In genomic region chr9:97299809-97300414, GRCh38 we compare ENCODE assay signal across 1 cellular context.
TF ChIP-seq lines count a peak whose summit lies in the region.

No MANE protein-coding gene starts in this region.

TF ChIP-seq in GM12878, 131 proteins besides CTCF, POLR2A, EP300 and RAD21 (continued from another document and continues in another):
- TF ChIP-seq TBL1XR1 (IDR thresholded peaks at IDR 0.05; ENCODE audit: low read depth, low read length) (no peak), FOXM1 (IDR thresholded peaks at IDR 0.05; ENCODE audit: low read depth, low read length) (peak; percentile 68; the same call in 1 of the 2 replicates), KLF5 (IDR thresholded peaks at IDR 0.05; ENCODE audit: partially characterized antibody) (no peak), NR2F1 (conservative IDR thresholded peaks at IDR 0.05) (no peak), ZNF384 (IDR thresholded peaks at IDR 0.05; ENCODE audit: borderline replicate concordance, low read depth, low read length) (no peak), CREM (IDR thresholded peaks at IDR 0.05; ENCODE audit: low read depth) (peak; percentile 53; the same call in 1 of the 2 replicates), EED (IDR thresholded peaks at IDR 0.05; ENCODE audit: low read depth) (no peak), POU2F2 (IDR thresholded peaks at IDR 0.05; ENCODE audit: borderline replicate concordance, low read depth, low read length) (0 out of 3 replicates have a peak, but pooled peaks have one; percentile 28), MEF2A (IDR thresholded peaks at IDR 0.05; ENCODE audit: insufficient read depth, low read depth, low read length) (peak; percentile 97), RCOR1 (conservative IDR thresholded peaks at IDR 0.05; ENCODE audit: low read depth, low read length) (no peak), NFIC (IDR thresholded peaks at IDR 0.05; ENCODE audit: low read depth, low read length) (peak; percentile 85), SRF (IDR thresholded peaks at IDR 0.05; ENCODE audit: low read depth in 2 of 2, low read length in 2 of 2) (no peak), CBX3 (IDR thresholded peaks at IDR 0.05; ENCODE audit: borderline replicate concordance, low read depth) (no peak), SMARCA5 (IDR thresholded peaks at IDR 0.05) (no peak), HDGF (IDR thresholded peaks at IDR 0.05) (no peak), TCF7 (IDR thresholded peaks at IDR 0.05; ENCODE audit: borderline replicate concordance) (no peak), BCL11A (IDR thresholded peaks at IDR 0.05; ENCODE audit: low read depth, low read length) (peak; percentile 47; the same call in 1 of the 2 replicates), DPF2 (IDR thresholded peaks at IDR 0.05) (peak; percentile 46; the same call in 1 of the 2 replicates), IRF4 (IDR thresholded peaks at IDR 0.05; ENCODE audit: low read depth, low read length) (peak; percentile 97), BHLHE40 (IDR thresholded peaks at IDR 0.05; ENCODE audit: borderline replicate concordance in 1 of 2, low read depth in 2 of 2, low read length in 1 of 2) (no peak), NFXL1 (IDR thresholded peaks at IDR 0.05; ENCODE audit: borderline replicate concordance) (no peak), ZNF217 (IDR thresholded peaks at IDR 0.05) (no peak), GABPA (IDR thresholded peaks at IDR 0.05; ENCODE audit: low read depth) (0 out of 2 replicates have a peak, but pooled peaks have one; percentile 19), YY1 (IDR thresholded peaks at IDR 0.05; ENCODE audit: low read depth, low read length) (peak; percentile 82), IKZF1 (conservative IDR thresholded peaks at IDR 0.05) (no peak), CHD2 (IDR thresholded peaks at IDR 0.05; ENCODE audit: borderline replicate concordance, low read depth, low read length) (no peak), ESRRA (IDR thresholded peaks at IDR 0.05; ENCODE audit: low read length) (no peak), RFX5 (IDR thresholded peaks at IDR 0.05; ENCODE audit: low read depth, low read length) (peak; percentile 76), ZBED1 (IDR thresholded peaks at IDR 0.05; ENCODE audit: borderline replicate concordance) (no peak), CBFB (IDR thresholded peaks at IDR 0.05; ENCODE audit: low read depth) (0 out of 2 replicates have a peak, but pooled peaks have one; percentile 28), WRNIP1 (IDR thresholded peaks at IDR 0.05; ENCODE audit: borderline replicate concordance, low read depth, low read length) (no peak), JUND (IDR thresholded peaks at IDR 0.05; ENCODE audit: low read depth, low read length) (peak; percentile 84; the same call in 1 of the 2 replicates)
- TF ChIP-seq, protein P1, sequence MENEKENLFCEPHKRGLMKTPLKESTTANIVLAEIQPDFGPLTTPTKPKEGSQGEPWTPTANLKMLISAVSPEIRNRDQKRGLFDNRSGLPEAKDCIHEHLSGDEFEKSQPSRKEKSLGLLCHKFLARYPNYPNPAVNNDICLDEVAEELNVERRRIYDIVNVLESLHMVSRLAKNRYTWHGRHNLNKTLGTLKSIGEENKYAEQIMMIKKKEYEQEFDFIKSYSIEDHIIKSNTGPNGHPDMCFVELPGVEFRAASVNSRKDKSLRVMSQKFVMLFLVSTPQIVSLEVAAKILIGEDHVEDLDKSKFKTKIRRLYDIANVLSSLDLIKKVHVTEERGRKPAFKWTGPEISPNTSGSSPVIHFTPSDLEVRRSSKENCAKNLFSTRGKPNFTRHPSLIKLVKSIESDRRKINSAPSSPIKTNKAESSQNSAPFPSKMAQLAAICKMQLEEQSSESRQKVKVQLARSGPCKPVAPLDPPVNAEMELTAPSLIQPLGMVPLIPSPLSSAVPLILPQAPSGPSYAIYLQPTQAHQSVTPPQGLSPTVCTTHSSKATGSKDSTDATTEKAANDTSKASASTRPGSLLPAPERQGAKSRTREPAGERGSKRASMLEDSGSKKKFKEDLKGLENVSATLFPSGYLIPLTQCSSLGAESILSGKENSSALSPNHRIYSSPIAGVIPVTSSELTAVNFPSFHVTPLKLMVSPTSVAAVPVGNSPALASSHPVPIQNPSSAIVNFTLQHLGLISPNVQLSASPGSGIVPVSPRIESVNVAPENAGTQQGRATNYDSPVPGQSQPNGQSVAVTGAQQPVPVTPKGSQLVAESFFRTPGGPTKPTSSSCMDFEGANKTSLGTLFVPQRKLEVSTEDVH (IDR thresholded peaks at IDR 0.05; ENCODE audit: low read depth, partially characterized antibody) = no peak
- TF ChIP-seq, protein P2, sequence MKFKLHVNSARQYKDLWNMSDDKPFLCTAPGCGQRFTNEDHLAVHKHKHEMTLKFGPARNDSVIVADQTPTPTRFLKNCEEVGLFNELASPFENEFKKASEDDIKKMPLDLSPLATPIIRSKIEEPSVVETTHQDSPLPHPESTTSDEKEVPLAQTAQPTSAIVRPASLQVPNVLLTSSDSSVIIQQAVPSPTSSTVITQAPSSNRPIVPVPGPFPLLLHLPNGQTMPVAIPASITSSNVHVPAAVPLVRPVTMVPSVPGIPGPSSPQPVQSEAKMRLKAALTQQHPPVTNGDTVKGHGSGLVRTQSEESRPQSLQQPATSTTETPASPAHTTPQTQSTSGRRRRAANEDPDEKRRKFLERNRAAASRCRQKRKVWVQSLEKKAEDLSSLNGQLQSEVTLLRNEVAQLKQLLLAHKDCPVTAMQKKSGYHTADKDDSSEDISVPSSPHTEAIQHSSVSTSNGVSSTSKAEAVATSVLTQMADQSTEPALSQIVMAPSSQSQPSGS (IDR thresholded peaks at IDR 0.05; ENCODE audit: low read length) = peak; percentile 90
- TF ChIP-seq, protein P3, sequence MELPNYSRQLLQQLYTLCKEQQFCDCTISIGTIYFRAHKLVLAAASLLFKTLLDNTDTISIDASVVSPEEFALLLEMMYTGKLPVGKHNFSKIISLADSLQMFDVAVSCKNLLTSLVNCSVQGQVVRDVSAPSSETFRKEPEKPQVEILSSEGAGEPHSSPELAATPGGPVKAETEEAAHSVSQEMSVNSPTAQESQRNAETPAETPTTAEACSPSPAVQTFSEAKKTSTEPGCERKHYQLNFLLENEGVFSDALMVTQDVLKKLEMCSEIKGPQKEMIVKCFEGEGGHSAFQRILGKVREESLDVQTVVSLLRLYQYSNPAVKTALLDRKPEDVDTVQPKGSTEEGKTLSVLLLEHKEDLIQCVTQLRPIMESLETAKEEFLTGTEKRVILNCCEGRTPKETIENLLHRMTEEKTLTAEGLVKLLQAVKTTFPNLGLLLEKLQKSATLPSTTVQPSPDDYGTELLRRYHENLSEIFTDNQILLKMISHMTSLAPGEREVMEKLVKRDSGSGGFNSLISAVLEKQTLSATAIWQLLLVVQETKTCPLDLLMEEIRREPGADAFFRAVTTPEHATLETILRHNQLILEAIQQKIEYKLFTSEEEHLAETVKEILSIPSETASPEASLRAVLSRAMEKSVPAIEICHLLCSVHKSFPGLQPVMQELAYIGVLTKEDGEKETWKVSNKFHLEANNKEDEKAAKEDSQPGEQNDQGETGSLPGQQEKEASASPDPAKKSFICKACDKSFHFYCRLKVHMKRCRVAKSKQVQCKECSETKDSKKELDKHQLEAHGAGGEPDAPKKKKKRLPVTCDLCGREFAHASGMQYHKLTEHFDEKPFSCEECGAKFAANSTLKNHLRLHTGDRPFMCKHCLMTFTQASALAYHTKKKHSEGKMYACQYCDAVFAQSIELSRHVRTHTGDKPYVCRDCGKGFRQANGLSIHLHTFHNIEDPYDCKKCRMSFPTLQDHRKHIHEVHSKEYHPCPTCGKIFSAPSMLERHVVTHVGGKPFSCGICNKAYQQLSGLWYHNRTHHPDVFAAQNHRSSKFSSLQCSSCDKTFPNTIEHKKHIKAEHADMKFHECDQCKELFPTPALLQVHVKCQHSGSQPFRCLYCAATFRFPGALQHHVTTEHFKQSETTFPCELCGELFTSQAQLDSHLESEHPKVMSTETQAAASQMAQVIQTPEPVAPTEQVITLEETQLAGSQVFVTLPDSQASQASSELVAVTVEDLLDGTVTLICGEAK (IDR thresholded peaks at IDR 0.05; ENCODE audit: borderline replicate concordance) = no peak
- TF ChIP-seq, protein P4, sequence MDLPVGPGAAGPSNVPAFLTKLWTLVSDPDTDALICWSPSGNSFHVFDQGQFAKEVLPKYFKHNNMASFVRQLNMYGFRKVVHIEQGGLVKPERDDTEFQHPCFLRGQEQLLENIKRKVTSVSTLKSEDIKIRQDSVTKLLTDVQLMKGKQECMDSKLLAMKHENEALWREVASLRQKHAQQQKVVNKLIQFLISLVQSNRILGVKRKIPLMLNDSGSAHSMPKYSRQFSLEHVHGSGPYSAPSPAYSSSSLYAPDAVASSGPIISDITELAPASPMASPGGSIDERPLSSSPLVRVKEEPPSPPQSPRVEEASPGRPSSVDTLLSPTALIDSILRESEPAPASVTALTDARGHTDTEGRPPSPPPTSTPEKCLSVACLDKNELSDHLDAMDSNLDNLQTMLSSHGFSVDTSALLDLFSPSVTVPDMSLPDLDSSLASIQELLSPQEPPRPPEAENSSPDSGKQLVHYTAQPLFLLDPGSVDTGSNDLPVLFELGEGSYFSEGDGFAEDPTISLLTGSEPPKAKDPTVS (IDR thresholded peaks at IDR 0.05; ENCODE audit: low read depth, low read length) = no peak
- TF ChIP-seq, protein P5, sequence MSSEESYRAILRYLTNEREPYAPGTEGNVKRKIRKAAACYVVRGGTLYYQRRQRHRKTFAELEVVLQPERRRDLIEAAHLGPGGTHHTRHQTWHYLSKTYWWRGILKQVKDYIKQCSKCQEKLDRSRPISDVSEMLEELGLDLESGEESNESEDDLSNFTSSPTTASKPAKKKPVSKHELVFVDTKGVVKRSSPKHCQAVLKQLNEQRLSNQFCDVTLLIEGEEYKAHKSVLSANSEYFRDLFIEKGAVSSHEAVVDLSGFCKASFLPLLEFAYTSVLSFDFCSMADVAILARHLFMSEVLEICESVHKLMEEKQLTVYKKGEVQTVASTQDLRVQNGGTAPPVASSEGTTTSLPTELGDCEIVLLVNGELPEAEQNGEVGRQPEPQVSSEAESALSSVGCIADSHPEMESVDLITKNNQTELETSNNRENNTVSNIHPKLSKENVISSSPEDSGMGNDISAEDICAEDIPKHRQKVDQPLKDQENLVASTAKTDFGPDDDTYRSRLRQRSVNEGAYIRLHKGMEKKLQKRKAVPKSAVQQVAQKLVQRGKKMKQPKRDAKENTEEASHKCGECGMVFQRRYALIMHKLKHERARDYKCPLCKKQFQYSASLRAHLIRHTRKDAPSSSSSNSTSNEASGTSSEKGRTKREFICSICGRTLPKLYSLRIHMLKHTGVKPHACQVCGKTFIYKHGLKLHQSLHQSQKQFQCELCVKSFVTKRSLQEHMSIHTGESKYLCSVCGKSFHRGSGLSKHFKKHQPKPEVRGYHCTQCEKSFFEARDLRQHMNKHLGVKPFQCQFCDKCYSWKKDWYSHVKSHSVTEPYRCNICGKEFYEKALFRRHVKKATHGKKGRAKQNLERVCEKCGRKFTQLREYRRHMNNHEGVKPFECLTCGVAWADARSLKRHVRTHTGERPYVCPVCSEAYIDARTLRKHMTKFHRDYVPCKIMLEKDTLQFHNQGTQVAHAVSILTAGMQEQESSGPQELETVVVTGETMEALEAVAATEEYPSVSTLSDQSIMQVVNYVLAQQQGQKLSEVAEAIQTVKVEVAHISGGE (CRISPR knock-in tag; IDR thresholded peaks at IDR 0.05) = peak; percentile 30; the same call in 1 of the 2 replicates
- TF ChIP-seq, protein P6, sequence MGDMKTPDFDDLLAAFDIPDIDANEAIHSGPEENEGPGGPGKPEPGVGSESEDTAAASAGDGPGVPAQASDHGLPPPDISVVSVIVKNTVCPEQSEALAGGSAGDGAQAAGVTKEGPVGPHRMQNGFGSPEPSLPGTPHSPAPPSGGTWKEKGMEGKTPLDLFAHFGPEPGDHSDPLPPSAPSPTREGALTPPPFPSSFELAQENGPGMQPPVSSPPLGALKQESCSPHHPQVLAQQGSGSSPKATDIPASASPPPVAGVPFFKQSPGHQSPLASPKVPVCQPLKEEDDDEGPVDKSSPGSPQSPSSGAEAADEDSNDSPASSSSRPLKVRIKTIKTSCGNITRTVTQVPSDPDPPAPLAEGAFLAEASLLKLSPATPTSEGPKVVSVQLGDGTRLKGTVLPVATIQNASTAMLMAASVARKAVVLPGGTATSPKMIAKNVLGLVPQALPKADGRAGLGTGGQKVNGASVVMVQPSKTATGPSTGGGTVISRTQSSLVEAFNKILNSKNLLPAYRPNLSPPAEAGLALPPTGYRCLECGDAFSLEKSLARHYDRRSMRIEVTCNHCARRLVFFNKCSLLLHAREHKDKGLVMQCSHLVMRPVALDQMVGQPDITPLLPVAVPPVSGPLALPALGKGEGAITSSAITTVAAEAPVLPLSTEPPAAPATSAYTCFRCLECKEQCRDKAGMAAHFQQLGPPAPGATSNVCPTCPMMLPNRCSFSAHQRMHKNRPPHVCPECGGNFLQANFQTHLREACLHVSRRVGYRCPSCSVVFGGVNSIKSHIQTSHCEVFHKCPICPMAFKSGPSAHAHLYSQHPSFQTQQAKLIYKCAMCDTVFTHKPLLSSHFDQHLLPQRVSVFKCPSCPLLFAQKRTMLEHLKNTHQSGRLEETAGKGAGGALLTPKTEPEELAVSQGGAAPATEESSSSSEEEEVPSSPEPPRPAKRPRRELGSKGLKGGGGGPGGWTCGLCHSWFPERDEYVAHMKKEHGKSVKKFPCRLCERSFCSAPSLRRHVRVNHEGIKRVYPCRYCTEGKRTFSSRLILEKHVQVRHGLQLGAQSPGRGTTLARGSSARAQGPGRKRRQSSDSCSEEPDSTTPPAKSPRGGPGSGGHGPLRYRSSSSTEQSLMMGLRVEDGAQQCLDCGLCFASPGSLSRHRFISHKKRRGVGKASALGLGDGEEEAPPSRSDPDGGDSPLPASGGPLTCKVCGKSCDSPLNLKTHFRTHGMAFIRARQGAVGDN (IDR thresholded peaks at IDR 0.05) = no peak; the same call in 1 of the 2 replicates
- TF ChIP-seq, protein P7, sequence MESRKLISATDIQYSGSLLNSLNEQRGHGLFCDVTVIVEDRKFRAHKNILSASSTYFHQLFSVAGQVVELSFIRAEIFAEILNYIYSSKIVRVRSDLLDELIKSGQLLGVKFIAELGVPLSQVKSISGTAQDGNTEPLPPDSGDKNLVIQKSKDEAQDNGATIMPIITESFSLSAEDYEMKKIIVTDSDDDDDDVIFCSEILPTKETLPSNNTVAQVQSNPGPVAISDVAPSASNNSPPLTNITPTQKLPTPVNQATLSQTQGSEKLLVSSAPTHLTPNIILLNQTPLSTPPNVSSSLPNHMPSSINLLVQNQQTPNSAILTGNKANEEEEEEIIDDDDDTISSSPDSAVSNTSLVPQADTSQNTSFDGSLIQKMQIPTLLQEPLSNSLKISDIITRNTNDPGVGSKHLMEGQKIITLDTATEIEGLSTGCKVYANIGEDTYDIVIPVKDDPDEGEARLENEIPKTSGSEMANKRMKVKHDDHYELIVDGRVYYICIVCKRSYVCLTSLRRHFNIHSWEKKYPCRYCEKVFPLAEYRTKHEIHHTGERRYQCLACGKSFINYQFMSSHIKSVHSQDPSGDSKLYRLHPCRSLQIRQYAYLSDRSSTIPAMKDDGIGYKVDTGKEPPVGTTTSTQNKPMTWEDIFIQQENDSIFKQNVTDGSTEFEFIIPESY (IDR thresholded peaks at IDR 0.05) = no peak
- TF ChIP-seq, protein P8, sequence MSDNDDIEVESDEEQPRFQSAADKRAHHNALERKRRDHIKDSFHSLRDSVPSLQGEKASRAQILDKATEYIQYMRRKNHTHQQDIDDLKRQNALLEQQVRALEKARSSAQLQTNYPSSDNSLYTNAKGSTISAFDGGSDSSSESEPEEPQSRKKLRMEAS (IDR thresholded peaks at IDR 0.05; ENCODE audit: low read depth, low read length) = no peak
- TF ChIP-seq, protein P9, sequence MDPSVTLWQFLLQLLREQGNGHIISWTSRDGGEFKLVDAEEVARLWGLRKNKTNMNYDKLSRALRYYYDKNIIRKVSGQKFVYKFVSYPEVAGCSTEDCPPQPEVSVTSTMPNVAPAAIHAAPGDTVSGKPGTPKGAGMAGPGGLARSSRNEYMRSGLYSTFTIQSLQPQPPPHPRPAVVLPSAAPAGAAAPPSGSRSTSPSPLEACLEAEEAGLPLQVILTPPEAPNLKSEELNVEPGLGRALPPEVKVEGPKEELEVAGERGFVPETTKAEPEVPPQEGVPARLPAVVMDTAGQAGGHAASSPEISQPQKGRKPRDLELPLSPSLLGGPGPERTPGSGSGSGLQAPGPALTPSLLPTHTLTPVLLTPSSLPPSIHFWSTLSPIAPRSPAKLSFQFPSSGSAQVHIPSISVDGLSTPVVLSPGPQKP (IDR thresholded peaks at IDR 0.05; ENCODE audit: low read depth, low read length) = no peak
